Comparison of ENCODE assay signal across 8 cellular contexts in genomic region chr17:76353599-76354316, GRCh38. TPM values are rescaled to one million over a fixed set of nuclear protein-coding genes. Genes with fewer than 3 reads are reported as not detected.
DNase-seq lines count a peak whose midpoint lies in the region; ATAC-seq and TF ChIP-seq lines count a peak whose summit lies in the region.

Gene PRPSAP1, minus strand, starts transcription at chr17:76353916. Its CDS starts 213 bp downstream, at chr17:76353703.

- peak within 1 kb of the TSS; percentile 92 to 99 (median 98) for H3K27ac Mint-ChIP-seq in CD4-positive, CD25-positive, alpha-beta regulatory T cell
- H3K27ac Mint-ChIP-seq in activated CD8-positive, alpha-beta T cell treated with anti-CD3 and anti-CD28 coated beads for 36 hours: peak within 1 kb of the TSS; percentile 98

- H3K36me3 ChIP-seq in CD4-positive, CD25-positive, alpha-beta regulatory T cell (ENCODE audit: control insufficient read depth, insufficient read depth, low read length): no peaks in the 10 kb centered on the region

- TF ChIP-seq CTCF in activated CD8-positive, alpha-beta T cell treated with anti-CD3 and anti-CD28 coated beads for 36 hours (IDR thresholded peaks at IDR 0.05): peak; percentile 37

- H3K4me3 ChIP-seq in CD4-positive, CD25-positive, alpha-beta regulatory T cell (ENCODE audit: low read depth, low read length): peak within 1 kb of the TSS; percentile 82

- H3K27me3 Mint-ChIP-seq in CD4-positive, CD25-positive, alpha-beta regulatory T cell: no peaks in the 10 kb centered on the region
- no peaks in the 10 kb centered on the region for H3K27me3 Mint-ChIP-seq in activated CD8-positive, alpha-beta T cell treated with anti-CD3 and anti-CD28 coated beads for 36 hours

- peak within 1 kb of the TSS; percentile 79 for H3K27ac ChIP-seq in CD4-positive, CD25-positive, alpha-beta regulatory T cell (ENCODE audit: insufficient read depth, low read length, poor library complexity, severe bottlenecking)

- H3K9me3 Mint-ChIP-seq in CD4-positive, CD25-positive, alpha-beta regulatory T cell: no peaks in the 10 kb centered on the region
- no peaks in the 10 kb centered on the region for H3K9me3 Mint-ChIP-seq in activated CD8-positive, alpha-beta T cell treated with anti-CD3 and anti-CD28 coated beads for 36 hours

- CTCF ChIA-PET in activated CD8-positive, alpha-beta T cell treated with anti-CD3 and anti-CD28 coated beads for 36 hours (lab: Charles Lee): interaction anchor here (1.1 to 7.1 kb wide), 8 partner anchors 11 to 204 kb away, joined by 3 to 73 read pairs (median 4); partner anchors contain the start of gene SPHK1

- POLR2A ChIA-PET in activated CD8-positive, alpha-beta T cell treated with anti-CD3 and anti-CD28 coated beads for 36 hours (lab: Charles Lee): interaction anchor here (0.7 to 3.4 kb wide), 19 partner anchors 16 to 340 kb away, joined by 3 to 42 read pairs (median 3); partner anchors contain the start of genes EXOC7, RHBDF2 and SPHK1

- peaks cover 14% of the 10 kb centered on the region for H3K4me1 ChIP-seq in CD4-positive, CD25-positive, alpha-beta regulatory T cell (ENCODE audit: control insufficient read depth, insufficient read depth, low read length, poor library complexity, severe bottlenecking)

- H3K9me3 ChIP-seq in CD4-positive, CD25-positive, alpha-beta regulatory T cell (ENCODE audit: control insufficient read depth in 2 of 2, low read length in 2 of 2): no peaks in the 10 kb centered on the region

- peak within 1 kb of the TSS; percentile 91 to 97 (median 94) for H3K4me3 Mint-ChIP-seq in CD4-positive, CD25-positive, alpha-beta regulatory T cell
- peak within 1 kb of the TSS; percentile 83 for H3K4me3 Mint-ChIP-seq in activated CD8-positive, alpha-beta T cell treated with anti-CD3 and anti-CD28 coated beads for 36 hours

- peaks cover 4% of the 10 kb centered on the region for H3K36me3 Mint-ChIP-seq in CD4-positive, CD25-positive, alpha-beta regulatory T cell
- no peaks in the 10 kb centered on the region for H3K36me3 Mint-ChIP-seq in activated CD8-positive, alpha-beta T cell treated with anti-CD3 and anti-CD28 coated beads for 36 hours (ENCODE audit: low read depth)

- peaks cover 5 to 28% (median 14%) of the 10 kb centered on the region in 4 donors for H3K4me1 Mint-ChIP-seq in CD4-positive, CD25-positive, alpha-beta regulatory T cell
- peaks cover 16% of the 10 kb centered on the region for H3K4me1 Mint-ChIP-seq in activated CD8-positive, alpha-beta T cell treated with anti-CD3 and anti-CD28 coated beads for 36 hours (ENCODE audit: low read depth)

- intact Hi-C loops in activated CD8-positive, alpha-beta T cell treated with anti-CD3 and anti-CD28 coated beads for 36 hours (cut with micrococcal nuclease): no loop called here

- ATAC-seq in CD4-positive, CD25-positive, alpha-beta regulatory T cell (ENCODE audit: low read depth in 2 of 2): peak; percentile 95 to 96
- ATAC-seq in GM19395 (IDR thresholded peaks at IDR 0.05; ENCODE audit: unreplicated experiment) (peak; percentile 84), HG03571 (IDR thresholded peaks at IDR 0.05; ENCODE audit: unreplicated experiment) (peak; percentile 84)
- ATAC-seq in activated CD8-positive, alpha-beta T cell treated with anti-CD3 and anti-CD28 coated beads for 36 hours: peak; percentile 96

- DNase-seq in CD4-positive, CD25-positive, alpha-beta regulatory T cell: peak; percentile 66 to 93 (median 88)
- DNase-seq in NCI-H82 (lab: John Stamatoyannopoulos, UW) (peak; percentile 95), lung microvascular endothelial cell (ENCODE audit: low read depth in 2 of 2) (peak; percentile 92 to 95)
- DNase-seq in activated CD8-positive, alpha-beta T cell treated with anti-CD3 and anti-CD28 coated beads for 36 hours: peak; percentile 88
- peak; percentile 67 for DNase-seq in effector CD4-positive, alpha-beta T cell
- peak; percentile 60 to 71 (median 66) for DNase-seq in stimulated activated CD4-positive, alpha-beta T cell treated with anti-CD3 and anti-CD28 coated beads, TNF-alpha, amount 100 ng/mL, for 48 hours (ENCODE audit: low read depth in 3 of 3)

- H3K27me3 ChIP-seq in CD4-positive, CD25-positive, alpha-beta regulatory T cell (ENCODE audit: control insufficient read depth, insufficient read depth, low read length): no peaks in the 10 kb centered on the region

RNA-seq across cellular contexts. Expression of gene PRPSAP1, which starts in this region (rescaled TPM):
- 37.1 TPM for total RNA-seq in CD4-positive, CD25-positive, alpha-beta regulatory T cell
- polyA plus RNA-seq in CD4-positive, CD25-positive, alpha-beta regulatory T cell: 10 to 100 TPM; 41.4 to 56.1 (median 54.0) TPM
- 10 to 100 TPM; 28.1 to 29.9 TPM for total RNA-seq in activated CD8-positive, alpha-beta T cell treated with anti-CD3 and anti-CD28 coated beads for 36 hours
- total RNA-seq in lung microvascular endothelial cell: 69.7 and 103 TPM in 2 replicates

Comparison
In these comparisons a context has a peak if more than half of its experiments do, and no peak if none do; other contexts are left out.
1. Peak in every context shown above with its lines: DNase-seq, ATAC-seq, H3K4me3 ChIP-seq and H3K27ac ChIP-seq.